9 cellular contexts compared by ENCODE assay signal in genomic region chr3:46845397-46845859, GRCh38. TPM values are rescaled to one million over a fixed set of nuclear protein-coding genes. Genes with fewer than 3 reads are reported as not detected.
DNase-seq lines count a peak whose midpoint lies in the region; ATAC-seq and TF ChIP-seq lines count a peak whose summit lies in the region.
"Had no signal": no experiment of that assay in that cellular context is flagged by ENCODE, and none has a peak within 500 bp of the region (broad histone marks: within the 10 kb centered on the region; RNA-seq: fewer than 3 reads in every experiment).

No MANE protein-coding gene starts in this region.

- peaks cover 0 to 24% (median 16%) of the 10 kb centered on the region in 8 donors for H3K9me3 Mint-ChIP-seq in CD4-positive, alpha-beta memory T cell
- peaks cover 6 to 22% of the 10 kb centered on the region in 2 donors for H3K9me3 Mint-ChIP-seq in stimulated activated naive CD8-positive, alpha-beta T cell treated with anti-CD3 and anti-CD28 coated beads, Interleukin-15, amount 100 ng/mL, for 72 hours

- no peak for DNase-seq in CD4-positive, alpha-beta memory T cell
- DNase-seq in LHCN-M2 (ENCODE audit: low read depth) (peak; percentile 78), cardiac fibroblast (ENCODE audit: low read depth in 2 of 2) (peak; percentile 73 to 87), kidney tubule cell (ENCODE audit: low spot score) (peak; percentile 58), NCI-H2171 treated with DMSO at 0.1 percent for 48 hours (lab: John Stamatoyannopoulos, UW) (no peak), SKM-1 treated with dmso at 0.1 percent for 144 hours (lab: John Stamatoyannopoulos, UW; ENCODE audit: unreplicated experiment) (no peak)
- DNase-seq in stimulated activated naive CD8-positive, alpha-beta T cell treated with anti-CD3 and anti-CD28 coated beads, Interleukin-15, amount 100 ng/mL, for 72 hours = no peak

- H3K36me3 ChIP-seq in CD4-positive, alpha-beta memory T cell (ENCODE audit: insufficient read depth, low read length) = no peaks in the 10 kb centered on the region

- H3K4me1 Mint-ChIP-seq in CD4-positive, alpha-beta memory T cell = peaks cover 2 to 11% (median 5%) of the 10 kb centered on the region in 4 donors
- H3K4me1 Mint-ChIP-seq in stimulated activated naive CD8-positive, alpha-beta T cell treated with anti-CD3 and anti-CD28 coated beads, Interleukin-15, amount 100 ng/mL, for 72 hours = peaks cover 17% of the 10 kb centered on the region

- CTCF ChIA-PET in CD4-positive, alpha-beta memory T cell (lab: Charles Lee; ENCODE audit: partially characterized antibody) = interaction anchor here (0.9 to 3.4 kb wide), 8 partner anchors 9 to 150 kb away, joined by 3 to 17 read pairs (median 6); no protein-coding TSS in a partner anchor

- peaks cover 0 to 9% of the 10 kb centered on the region in 2 donors for H3K36me3 Mint-ChIP-seq in CD4-positive, alpha-beta memory T cell

- POLR2A ChIA-PET in CD4-positive, alpha-beta memory T cell (lab: Charles Lee; ENCODE audit: partially characterized antibody) = interaction anchor here (0.8 to 1.6 kb wide), 2 partner anchors 319 to 535 kb away, joined by 3 to 4 read pairs; partner anchors contain the start of gene PTPN23

- no peaks in the 10 kb centered on the region for H3K27me3 Mint-ChIP-seq in CD4-positive, alpha-beta memory T cell
- no peaks in the 10 kb centered on the region for H3K27me3 Mint-ChIP-seq in stimulated activated naive CD8-positive, alpha-beta T cell treated with anti-CD3 and anti-CD28 coated beads, Interleukin-15, amount 100 ng/mL, for 72 hours

- ATAC-seq in GM21367 (IDR thresholded peaks at IDR 0.05; ENCODE audit: unreplicated experiment) = peak; percentile 39
- ATAC-seq in stimulated activated naive CD8-positive, alpha-beta T cell treated with anti-CD3 and anti-CD28 coated beads, Interleukin-15, amount 100 ng/mL, for 72 hours = peak; percentile 5

- no peak overlapping the region for H3K27ac ChIP-seq in CD4-positive, alpha-beta memory T cell (ENCODE audit: low read depth, low read length)

- intact Hi-C loops in CD4-positive, alpha-beta memory T cell (cut with micrococcal nuclease) = loop anchor here (5.0 kb wide), 1 partner anchor 52 kb away; no protein-coding TSS in a partner anchor

- no peaks in the 10 kb centered on the region for H3K27me3 ChIP-seq in CD4-positive, alpha-beta memory T cell (ENCODE audit: insufficient read depth, low read length)

- peak overlapping the region in 3 of 7 donors; percentile 30 to 85 (median 50) for H3K27ac Mint-ChIP-seq in CD4-positive, alpha-beta memory T cell
- peak overlapping the region; percentile 94 to 98 for H3K27ac Mint-ChIP-seq in stimulated activated naive CD8-positive, alpha-beta T cell treated with anti-CD3 and anti-CD28 coated beads, Interleukin-15, amount 100 ng/mL, for 72 hours

- peaks cover 15% of the 10 kb centered on the region for H3K4me1 ChIP-seq in CD4-positive, alpha-beta memory T cell (ENCODE audit: insufficient read depth, low read length)

- no peaks in the 10 kb centered on the region for H3K9me3 ChIP-seq in CD4-positive, alpha-beta memory T cell (ENCODE audit: control insufficient read depth in 1 of 2, low read length in 2 of 2)

- H3K4me3 ChIP-seq in CD4-positive, alpha-beta memory T cell (ENCODE audit: low read length in 2 of 2) = peak overlapping the region; percentile 5 to 59
- H3K4me3 ChIP-seq in cardiac fibroblast (replicated peaks in 1 of 2; ENCODE audit: low read depth in 2 of 2, low read length in 2 of 2) = peak overlapping the region; percentile 29 to 36

- peak overlapping the region; percentile 74 to 85 (median 80) for H3K4me3 Mint-ChIP-seq in CD4-positive, alpha-beta memory T cell
- H3K4me3 Mint-ChIP-seq in stimulated activated naive CD8-positive, alpha-beta T cell treated with anti-CD3 and anti-CD28 coated beads, Interleukin-15, amount 100 ng/mL, for 72 hours = peak overlapping the region; percentile 77 to 88

- no peak for TF ChIP-seq CTCF in cardiac fibroblast (IDR thresholded peaks at IDR 0.05; ENCODE audit: low read depth, low read length)

RNA-seq across cellular contexts. Expression of gene MYL3, which starts 17.8 kb away (rescaled TPM):
- not detected for total RNA-seq in CD4-positive, alpha-beta memory T cell
- not detected for polyA plus RNA-seq in CD4-positive, alpha-beta memory T cell
- total RNA-seq in LHCN-M2 (2014; rRNA removed) = not detected in 2 replicates
- 0.49 TPM for polyA plus RNA-seq in LHCN-M2 (2012)
- total RNA-seq: SK-MEL-5 had no signal

RNA-seq across cellular contexts. Expression of gene PTH1R, which starts 32.1 kb away (rescaled TPM):
- total RNA-seq in CD4-positive, alpha-beta memory T cell = not detected
- polyA plus RNA-seq in CD4-positive, alpha-beta memory T cell = not detected
- total RNA-seq in LHCN-M2 (2014; rRNA removed) = 1.2 and 1.3 TPM in 2 replicates
- polyA plus RNA-seq in LHCN-M2 (2012) = 1.3 TPM
- total RNA-seq: SK-MEL-5 had no signal

Comparison
In these comparisons a context has a peak if more than half of its experiments do, and no peak if none do; other contexts are left out.
1. DNase-seq: peak in LHCN-M2 (single experiment), cardiac fibroblast (2 of 2) and kidney tubule cell (single experiment); none in CD4-positive, alpha-beta memory T cell (0 of 5), stimulated activated naive CD8-positive, alpha-beta T cell treated with anti-CD3 and anti-CD28 coated beads, Interleukin-15, amount 100 ng/mL, for 72 hours (0 of 2), NCI-H2171 treated with DMSO at 0.1 percent for 48 hours (single experiment) and SKM-1 treated with dmso at 0.1 percent for 144 hours (single experiment).